In the genomic region with DNA sequence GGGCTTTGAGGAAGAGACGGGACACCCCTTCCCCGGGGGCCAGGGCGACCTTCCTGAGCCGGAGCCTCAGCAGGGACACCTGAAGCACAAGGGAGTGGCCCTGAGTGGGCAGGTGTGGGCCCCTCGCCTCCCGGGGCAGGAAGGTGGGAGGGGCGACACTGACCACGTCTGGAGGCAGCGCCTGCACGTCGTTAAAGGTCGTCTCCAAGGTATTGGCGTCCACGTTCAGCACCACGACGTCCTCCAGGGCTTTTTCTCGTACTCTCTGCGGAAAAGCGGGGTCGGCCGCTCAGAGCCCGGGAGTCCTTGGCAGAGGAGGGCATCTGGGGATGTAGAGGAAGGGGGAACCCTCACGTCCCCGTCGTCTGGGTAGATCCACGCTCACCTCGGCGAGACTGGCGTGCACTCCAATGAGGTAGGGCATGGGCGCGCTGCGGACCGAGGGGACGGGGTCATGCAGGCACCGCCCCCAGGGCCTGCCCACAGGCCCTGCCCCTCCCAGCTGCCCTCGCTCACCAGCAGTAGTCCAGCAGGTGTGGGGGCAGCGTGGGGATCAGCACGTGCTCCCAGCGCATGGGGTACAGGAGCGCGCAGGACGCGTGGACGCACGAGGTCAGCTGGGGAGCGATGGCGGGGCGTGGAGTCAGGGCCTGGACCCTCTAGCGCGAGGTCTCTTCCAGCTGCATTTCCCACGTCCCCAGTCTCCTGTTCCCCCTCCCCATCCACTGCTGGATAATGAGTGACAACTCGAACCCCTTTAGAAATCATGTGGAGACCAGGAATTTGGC, we compare ENCODE assay signal across 1 cellular context.
A peak's percentile ranks its signal among the peaks of the same experiment; 100 is the strongest.
TF ChIP-seq lines count a peak whose summit lies in the region.

No MANE protein-coding gene starts in this region.

TF ChIP-seq in neural cell, 6 proteins besides CTCF, POLR2A, EP300 and RAD21:
- peak; percentile 43 for TF ChIP-seq MXI1 (conservative IDR thresholded peaks at IDR 0.05; ENCODE audit: poor library complexity, severe bottlenecking)
- TF ChIP-seq, protein P1, sequence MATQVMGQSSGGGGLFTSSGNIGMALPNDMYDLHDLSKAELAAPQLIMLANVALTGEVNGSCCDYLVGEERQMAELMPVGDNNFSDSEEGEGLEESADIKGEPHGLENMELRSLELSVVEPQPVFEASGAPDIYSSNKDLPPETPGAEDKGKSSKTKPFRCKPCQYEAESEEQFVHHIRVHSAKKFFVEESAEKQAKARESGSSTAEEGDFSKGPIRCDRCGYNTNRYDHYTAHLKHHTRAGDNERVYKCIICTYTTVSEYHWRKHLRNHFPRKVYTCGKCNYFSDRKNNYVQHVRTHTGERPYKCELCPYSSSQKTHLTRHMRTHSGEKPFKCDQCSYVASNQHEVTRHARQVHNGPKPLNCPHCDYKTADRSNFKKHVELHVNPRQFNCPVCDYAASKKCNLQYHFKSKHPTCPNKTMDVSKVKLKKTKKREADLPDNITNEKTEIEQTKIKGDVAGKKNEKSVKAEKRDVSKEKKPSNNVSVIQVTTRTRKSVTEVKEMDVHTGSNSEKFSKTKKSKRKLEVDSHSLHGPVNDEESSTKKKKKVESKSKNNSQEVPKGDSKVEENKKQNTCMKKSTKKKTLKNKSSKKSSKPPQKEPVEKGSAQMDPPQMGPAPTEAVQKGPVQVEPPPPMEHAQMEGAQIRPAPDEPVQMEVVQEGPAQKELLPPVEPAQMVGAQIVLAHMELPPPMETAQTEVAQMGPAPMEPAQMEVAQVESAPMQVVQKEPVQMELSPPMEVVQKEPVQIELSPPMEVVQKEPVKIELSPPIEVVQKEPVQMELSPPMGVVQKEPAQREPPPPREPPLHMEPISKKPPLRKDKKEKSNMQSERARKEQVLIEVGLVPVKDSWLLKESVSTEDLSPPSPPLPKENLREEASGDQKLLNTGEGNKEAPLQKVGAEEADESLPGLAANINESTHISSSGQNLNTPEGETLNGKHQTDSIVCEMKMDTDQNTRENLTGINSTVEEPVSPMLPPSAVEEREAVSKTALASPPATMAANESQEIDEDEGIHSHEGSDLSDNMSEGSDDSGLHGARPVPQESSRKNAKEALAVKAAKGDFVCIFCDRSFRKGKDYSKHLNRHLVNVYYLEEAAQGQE (IDR thresholded peaks at IDR 0.05; ENCODE audit: borderline replicate concordance) = no peak
